In genomic region chr3:57948782-57949242, GRCh38 we compare ENCODE assay signal across 1 cellular context.
TF ChIP-seq lines count a peak whose summit lies in the region.

No MANE protein-coding gene starts in this region.

TF ChIP-seq in SK-N-SH treated with all-trans-retinoic acid at 6 μM for 48 hours, 23 proteins besides CTCF, POLR2A, EP300 and RAD21 (continued from another document):
- no peak for TF ChIP-seq SNAI2 (CRISPR knock-in tag; IDR thresholded peaks at IDR 0.05)
- no peak for TF ChIP-seq GLIS3 (CRISPR knock-in tag; IDR thresholded peaks at IDR 0.05)
- no peak for TF ChIP-seq BACH2 (CRISPR knock-in tag; IDR thresholded peaks at IDR 0.05; ENCODE audit: borderline replicate concordance)
- TF ChIP-seq ZNF565 (CRISPR knock-in tag; conservative IDR thresholded peaks at IDR 0.05; ENCODE audit: low read depth), result no peak
- no peak for TF ChIP-seq TSHZ2 (CRISPR knock-in tag; IDR thresholded peaks at IDR 0.05)
